8 cellular contexts compared by ENCODE assay signal in genomic region chr20:32190608-32191415, GRCh38. TPM values are rescaled to one million over a fixed set of nuclear protein-coding genes. Genes with fewer than 3 reads are reported as not detected.
DNase-seq lines count a peak whose midpoint lies in the region; ATAC-seq lines count a peak whose summit lies in the region.

No MANE protein-coding gene starts in this region.

- H3K36me3 Mint-ChIP-seq in activated naive CD4-positive, alpha-beta T cell treated with anti-CD3 and anti-CD28 coated beads, Interleukin-2, amount 50 U/mL, for 72 hours = peaks cover 15 to 25% of the 10 kb centered on the region in 2 donors

- H3K9me3 Mint-ChIP-seq in activated naive CD4-positive, alpha-beta T cell treated with anti-CD3 and anti-CD28 coated beads, Interleukin-2, amount 50 U/mL, for 72 hours = no peaks in the 10 kb centered on the region

- peak overlapping the region; percentile 64 to 79 for H3K27ac Mint-ChIP-seq in activated naive CD4-positive, alpha-beta T cell treated with anti-CD3 and anti-CD28 coated beads, Interleukin-2, amount 50 U/mL, for 72 hours

- peak in 1 of 2 donors; percentile 10 for ATAC-seq in activated naive CD4-positive, alpha-beta T cell treated with anti-CD3 and anti-CD28 coated beads, Interleukin-2, amount 50 U/mL, for 72 hours

- peak; percentile 70 for DNase-seq in activated CD8-positive, alpha-beta memory T cell treated with anti-CD3 and anti-CD28 coated beads for 24 hours
- no peak for DNase-seq in activated CD8-positive, alpha-beta memory T cell treated with anti-CD3 and anti-CD28 coated beads, Interleukin-2, amount 50 U/mL, for 4 hours
- peak in 1 of 2 donors; percentile 84 for DNase-seq in activated naive CD4-positive, alpha-beta T cell treated with anti-CD3 and anti-CD28 coated beads, Interleukin-2, amount 50 U/mL, for 72 hours (ENCODE audit: low spot score in 2 of 2)
- DNase-seq in left kidney (ENCODE audit: low read depth, low spot score) (peak; percentile 44), DMS153 treated with DMSO at 0.1 percent for 48 hours (lab: John Stamatoyannopoulos, UW; ENCODE audit: unreplicated experiment) (no peak), kidney tubule cell (ENCODE audit: low spot score) (no peak), SKM-1 (lab: John Stamatoyannopoulos, UW; ENCODE audit: unreplicated experiment) (no peak)

- H3K27ac ChIP-seq in temporal lobe (ENCODE audit: low read depth, low read length) = peak overlapping the region; percentile 10

RNA-seq across cellular contexts. Expression of gene PLAGL2, which starts 16.7 kb away (rescaled TPM):
- 10 to 100 TPM; 51.3 to 65.2 TPM for total RNA-seq in activated naive CD4-positive, alpha-beta T cell treated with anti-CD3 and anti-CD28 coated beads, Interleukin-2, amount 50 U/mL, for 72 hours
- total RNA-seq in temporal lobe = 2.2 TPM

RNA-seq across cellular contexts. Expression of gene POFUT1, which starts 16.9 kb away (rescaled TPM):
- total RNA-seq in activated naive CD4-positive, alpha-beta T cell treated with anti-CD3 and anti-CD28 coated beads, Interleukin-2, amount 50 U/mL, for 72 hours = 10 to 100 TPM; 18.7 to 39.7 TPM
- total RNA-seq in temporal lobe = 13.8 TPM

Comparison
In these comparisons a context has a peak if more than half of its experiments do, and no peak if none do; other contexts are left out.
1. DNase-seq: peak in activated CD8-positive, alpha-beta memory T cell treated with anti-CD3 and anti-CD28 coated beads for 24 hours (single experiment) and left kidney (single experiment); none in activated CD8-positive, alpha-beta memory T cell treated with anti-CD3 and anti-CD28 coated beads, Interleukin-2, amount 50 U/mL, for 4 hours (single experiment), DMS153 treated with DMSO at 0.1 percent for 48 hours (single experiment), kidney tubule cell (single experiment) and SKM-1 (single experiment).
2. RNA of gene PLAGL2, which starts 16.7 kb away (total RNA-seq): 51.3 to 65.2 TPM in activated naive CD4-positive, alpha-beta T cell treated with anti-CD3 and anti-CD28 coated beads, Interleukin-2, amount 50 U/mL, for 72 hours; 2.2 TPM in temporal lobe (single experiment); every median in the first group is over 10 times any median in the second.